In the genomic region with DNA sequence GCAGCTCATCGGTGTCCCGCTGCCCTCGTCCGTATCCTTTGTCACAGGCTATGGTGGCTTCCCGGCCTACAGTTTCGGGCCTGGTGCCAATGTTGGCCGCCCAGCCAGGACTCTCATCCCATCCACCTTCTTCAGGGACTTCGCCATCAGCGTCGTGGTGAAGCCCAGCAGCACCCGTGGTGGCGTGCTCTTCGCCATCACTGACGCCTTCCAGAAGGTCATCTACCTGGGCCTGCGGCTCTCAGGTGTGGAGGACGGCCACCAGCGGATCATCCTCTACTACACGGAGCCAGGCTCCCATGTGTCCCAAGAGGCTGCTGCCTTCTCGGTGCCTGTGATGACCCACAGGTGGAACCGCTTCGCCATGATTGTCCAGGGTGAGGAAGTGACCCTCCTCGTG, we compare ENCODE assay signal across 29 cellular contexts. TPM values are rescaled to one million over a fixed set of nuclear protein-coding genes. Genes with fewer than 3 reads are reported as not detected.
"Had no signal": no experiment of that assay in that cellular context is flagged by ENCODE, and none has a peak within 500 bp of the region (broad histone marks: within the 10 kb centered on the region; RNA-seq: fewer than 3 reads in every experiment).

No MANE protein-coding gene starts in this region.

- H3K9me3 ChIP-seq: ovary, prostate gland, right lobe of liver, sigmoid colon, stomach, thoracic aorta, thyroid gland, tibial nerve, upper lobe of left lung, vagina had no signal

- H3K4me1 ChIP-seq: parathyroid adenoma, prostate gland, right lobe of liver had no signal

- DNase-seq: naive thymus-derived CD8-positive, alpha-beta T cell; nephron progenitor cell; occipital lobe; ovary; retina; right lobe of liver; sigmoid colon; small intestine; stimulated activated CD4-positive, alpha-beta T cell treated with anti-CD3 and anti-CD28 coated beads, Interleukin-15, amount 100 ng/mL, for 24 hours; stimulated activated CD4-positive, alpha-beta T cell treated with anti-CD3 and anti-CD28 coated beads, Interleukin-2, amount 100 ng/mL, for 24 hours; stimulated activated CD4-positive, alpha-beta T cell treated with anti-CD3 and anti-CD28 coated beads, Interleukin-2, amount 100 ng/mL, for 48 hours; stimulated activated CD4-positive, alpha-beta T cell treated with anti-CD3 and anti-CD28 coated beads, Interleukin-4, amount 100 ng/mL, for 24 hours; stimulated activated naive B cell treated with anti-CD40 and anti-IgM and Interleukin-4, amounts not matched to agents 10 μg/mL and 1 μg/mL and 100 μg/mL, for 72 hours; stimulated activated naive CD4-positive, alpha-beta T cell treated with Interleukin-2 at 50 U/mL for 16 hours; stomach; thyroid gland; trophoblast cell; upper lobe of left lung had no signal

- H3K36me3 Mint-ChIP-seq: naive thymus-derived CD8-positive, alpha-beta T cell; natural killer cell treated with Interleukin-12 subunit alpha and Interleukin-12 subunit beta and Interleukin-15 and Interleukin-18, amount 100 ng/mL, for 72 hours; stimulated activated effector memory CD8-positive, alpha-beta T cell treated with anti-CD3 and anti-CD28 coated beads, Interleukin-12 subunit alpha, Interleukin-12 subunit beta, amount 100 ng/mL, for 72 hours had no signal

- H3K27ac ChIP-seq: ovary, parathyroid adenoma, prostate gland, right lobe of liver, stomach, thoracic aorta, thyroid gland, tibial nerve, upper lobe of left lung, vagina had no signal

- H3K9me3 Mint-ChIP-seq: naive thymus-derived CD8-positive, alpha-beta T cell; natural killer cell treated with Interleukin-12 subunit alpha and Interleukin-12 subunit beta and Interleukin-15 and Interleukin-18, amount 100 ng/mL, for 72 hours; stimulated activated effector memory CD8-positive, alpha-beta T cell treated with anti-CD3 and anti-CD28 coated beads, Interleukin-12 subunit alpha, Interleukin-12 subunit beta, amount 100 ng/mL, for 72 hours; stimulated activated naive CD8-positive, alpha-beta T cell treated with anti-CD3 and anti-CD28 coated beads, Interleukin-15, Interleukin-2, amounts not matched to agents 100 ng/mL and 50 ng/mL, for 24 hours had no signal

- H3K9ac ChIP-seq: parathyroid adenoma had no signal

- H3K79me2 ChIP-seq: parathyroid adenoma had no signal

- H3K27ac Mint-ChIP-seq: natural killer cell treated with Interleukin-12 subunit alpha and Interleukin-12 subunit beta and Interleukin-15 and Interleukin-18, amount 100 ng/mL, for 72 hours; nephron progenitor cell; stimulated activated effector memory CD8-positive, alpha-beta T cell treated with anti-CD3 and anti-CD28 coated beads, Interleukin-12 subunit alpha, Interleukin-12 subunit beta, amount 100 ng/mL, for 72 hours; stimulated activated naive B cell treated with anti-CD40 and anti-IgM and Interleukin-4, amounts not matched to agents 10 μg/mL and 1 μg/mL and 100 μg/mL, for 72 hours; stimulated activated naive CD8-positive, alpha-beta T cell treated with anti-CD3 and anti-CD28 coated beads, Interleukin-15, Interleukin-2, amounts not matched to agents 100 ng/mL and 50 ng/mL, for 24 hours had no signal

- H2AFZ ChIP-seq: parathyroid adenoma had no signal

- ATAC-seq: naive thymus-derived CD8-positive, alpha-beta T cell; natural killer cell treated with Interleukin-12 subunit alpha and Interleukin-12 subunit beta and Interleukin-15 and Interleukin-18, amount 100 ng/mL, for 72 hours; right cardiac atrium; right lobe of liver; stimulated activated effector memory CD8-positive, alpha-beta T cell treated with anti-CD3 and anti-CD28 coated beads, Interleukin-12 subunit alpha, Interleukin-12 subunit beta, amount 100 ng/mL, for 72 hours; stimulated activated naive B cell treated with anti-CD40 and anti-IgM and Interleukin-4, amounts not matched to agents 10 μg/mL and 1 μg/mL and 100 μg/mL, for 72 hours had no signal

- H3K36me3 ChIP-seq: ovary, prostate gland, right lobe of liver, thoracic aorta, thyroid gland, upper lobe of left lung, vagina had no signal

- H3K27me3 ChIP-seq: ovary, right lobe of liver, sigmoid colon, stomach, thyroid gland, tibial nerve, upper lobe of left lung, vagina had no signal

- H3K4me3 ChIP-seq: ovary, prostate gland, right lobe of liver, sigmoid colon, stomach, thoracic aorta, thyroid gland, tibial nerve, upper lobe of left lung, vagina had no signal

- H3K4me1 Mint-ChIP-seq: naive thymus-derived CD8-positive, alpha-beta T cell had no signal

- H3K4me3 Mint-ChIP-seq: naive thymus-derived CD8-positive, alpha-beta T cell; natural killer cell treated with Interleukin-12 subunit alpha and Interleukin-12 subunit beta and Interleukin-15 and Interleukin-18, amount 100 ng/mL, for 72 hours; nephron progenitor cell; neural crest cell; stimulated activated effector memory CD8-positive, alpha-beta T cell treated with anti-CD3 and anti-CD28 coated beads, Interleukin-12 subunit alpha, Interleukin-12 subunit beta, amount 100 ng/mL, for 72 hours; stimulated activated naive B cell treated with anti-CD40 and anti-IgM and Interleukin-4, amounts not matched to agents 10 μg/mL and 1 μg/mL and 100 μg/mL, for 72 hours; stimulated activated naive CD8-positive, alpha-beta T cell treated with anti-CD3 and anti-CD28 coated beads, Interleukin-15, Interleukin-2, amounts not matched to agents 100 ng/mL and 50 ng/mL, for 24 hours had no signal

- H3K27me3 Mint-ChIP-seq: natural killer cell treated with Interleukin-12 subunit alpha and Interleukin-12 subunit beta and Interleukin-15 and Interleukin-18, amount 100 ng/mL, for 72 hours; stimulated activated naive CD8-positive, alpha-beta T cell treated with anti-CD3 and anti-CD28 coated beads, Interleukin-15, Interleukin-2, amounts not matched to agents 100 ng/mL and 50 ng/mL, for 24 hours had no signal

RNA-seq across cellular contexts. Expression of gene COL15A1, which starts 41.9 kb away (rescaled TPM):
- total RNA-seq: naive thymus-derived CD8-positive, alpha-beta T cell; pulmonary artery endothelial cell had no signal
- polyA plus RNA-seq: naive thymus-derived CD8-positive, alpha-beta T cell had no signal
